25 cellular contexts compared by ENCODE assay signal in genomic region chr1:86748622-86749373, GRCh38.
"Had no signal": no experiment of that assay in that cellular context is flagged by ENCODE, and none has a peak within 500 bp of the region (broad histone marks: within the 10 kb centered on the region; RNA-seq: fewer than 3 reads in every experiment).

No MANE protein-coding gene starts in this region.

- H3K4me3 ChIP-seq: breast epithelium, esophagus muscularis mucosa, left ventricle myocardium inferior, lung, right atrium auricular region, smooth muscle cell, thoracic aorta, vagina had no signal

- H3K4me1 Mint-ChIP-seq: activated B cell treated with CpG ODN at 0.5 μM for 24 hours; activated naive CD4-positive, alpha-beta T cell treated with anti-CD3 and anti-CD28 coated beads, Interleukin-2, amount 10 ng/mL, durations not matched to agents 7 days and 5 days; T-cell had no signal

- H3K4me3 Mint-ChIP-seq: activated B cell treated with CpG ODN at 0.5 μM for 24 hours; activated naive CD4-positive, alpha-beta T cell treated with anti-CD3 and anti-CD28 coated beads, Interleukin-2, amount 10 ng/mL, durations not matched to agents 7 days and 5 days; dendritic cell treated with granulocyte-macrophage colony-stimulating factor and Interleukin-4, amounts not matched to agents 40 ng/mL and 50 ng/mL, for 4 days; endodermal cell; T-cell; T-helper 2 cell treated with Interferon-gamma antibody and Interleukin-4, amounts not matched to agents 5 μg/mL and 100 μg/mL, for 36 hours; type B pancreatic cell had no signal

- H2AFZ ChIP-seq: parathyroid adenoma had no signal

- H3K9me3 ChIP-seq: breast epithelium, esophagus muscularis mucosa, left ventricle myocardium inferior, right atrium auricular region, thoracic aorta, vagina had no signal

- DNase-seq: activated B cell treated with CpG ODN at 0.5 μM for 24 hours; activated CD4-positive, alpha-beta T cell treated with anti-CD3 and anti-CD28 coated beads, Interleukin-2, amount 50 U/mL, for 1 hour; activated CD8-positive, alpha-beta memory T cell treated with anti-CD3 and anti-CD28 coated beads for 24 hours; activated gamma-delta T cell; activated naive CD4-positive, alpha-beta T cell treated with anti-CD3 and anti-CD28 coated beads, Interleukin-2, amount 10 ng/mL, durations not matched to agents 7 days and 5 days; central memory CD4-positive, alpha-beta T cell; endodermal cell; foreskin melanocyte; left ventricle myocardium inferior; mesendoderm; nucleus accumbens; stimulated activated CD4-positive, alpha-beta T cell treated with anti-CD3 and anti-CD28 coated beads, Interleukin-1b, Interleukin-23, amount 100 ng/mL, for 48 hours; stimulated activated naive CD4-positive, alpha-beta T cell; T-cell had no signal

- H3K27me3 ChIP-seq: breast epithelium, esophagus muscularis mucosa, right atrium auricular region, vagina had no signal

- H3K9me3 Mint-ChIP-seq: activated B cell treated with CpG ODN at 0.5 μM for 24 hours; activated naive CD4-positive, alpha-beta T cell treated with anti-CD3 and anti-CD28 coated beads, Interleukin-2, amount 10 ng/mL, durations not matched to agents 7 days and 5 days; dendritic cell treated with granulocyte-macrophage colony-stimulating factor and Interleukin-4, amounts not matched to agents 40 ng/mL and 50 ng/mL, for 4 days; endodermal cell; T-cell; T-helper 2 cell treated with Interferon-gamma antibody and Interleukin-4, amounts not matched to agents 5 μg/mL and 100 μg/mL, for 36 hours; type B pancreatic cell had no signal

- H3K9ac ChIP-seq: parathyroid adenoma had no signal

- H3K4me1 ChIP-seq: breast epithelium, esophagus muscularis mucosa, parathyroid adenoma, vagina had no signal

- ATAC-seq: T-cell had no signal

- H3K27ac Mint-ChIP-seq: activated B cell treated with CpG ODN at 0.5 μM for 24 hours; activated naive CD4-positive, alpha-beta T cell treated with anti-CD3 and anti-CD28 coated beads, Interleukin-2, amount 10 ng/mL, durations not matched to agents 7 days and 5 days; dendritic cell treated with granulocyte-macrophage colony-stimulating factor and Interleukin-4, amounts not matched to agents 40 ng/mL and 50 ng/mL, for 4 days; endodermal cell; T-helper 2 cell treated with Interferon-gamma antibody and Interleukin-4, amounts not matched to agents 5 μg/mL and 100 μg/mL, for 36 hours; type B pancreatic cell had no signal

- H3K27ac ChIP-seq: breast epithelium, esophagus muscularis mucosa, left ventricle myocardium inferior, parathyroid adenoma, right atrium auricular region, thoracic aorta, vagina had no signal

- H3K27me3 Mint-ChIP-seq: activated B cell treated with CpG ODN at 0.5 μM for 24 hours; activated naive CD4-positive, alpha-beta T cell treated with anti-CD3 and anti-CD28 coated beads, Interleukin-2, amount 10 ng/mL, durations not matched to agents 7 days and 5 days; dendritic cell treated with granulocyte-macrophage colony-stimulating factor and Interleukin-4, amounts not matched to agents 40 ng/mL and 50 ng/mL, for 4 days; T-cell had no signal
